9 cellular contexts compared by ENCODE assay signal in genomic region chr20:18497603-18498002, GRCh38. TPM values are rescaled to one million over a fixed set of nuclear protein-coding genes. Genes with fewer than 3 reads are reported as not detected.
DNase-seq lines count a peak whose midpoint lies in the region; ATAC-seq and TF ChIP-seq lines count a peak whose summit lies in the region.
"Had no signal": no experiment of that assay in that cellular context is flagged by ENCODE, and none has a peak within 500 bp of the region (broad histone marks: within the 10 kb centered on the region; RNA-seq: fewer than 3 reads in every experiment).

No MANE protein-coding gene starts in this region.

- ATAC-seq in left cardiac atrium = no peak
- no peak for ATAC-seq in memory B cell (ENCODE audit: low read depth)
- ATAC-seq in activated CD4-positive, CD25-positive, alpha-beta regulatory T cell treated with anti-CD3 and anti-CD28 coated beads, Interleukin-2, amount 50 U/mL, for 24 hours = no peak

- H3K9me3 ChIP-seq in cardiac muscle cell (ENCODE audit: low read depth) (no peaks in the 10 kb centered on the region), tibial artery (no peaks in the 10 kb centered on the region)

- H3K27me3 Mint-ChIP-seq in activated naive CD8-positive, alpha-beta T cell treated with anti-CD3 and anti-CD28 coated beads for 36 hours = peaks cover 5% of the 10 kb centered on the region
- H3K27me3 Mint-ChIP-seq in memory B cell = peaks cover 4% of the 10 kb centered on the region

- H3K4me3 ChIP-seq in cardiac muscle cell (peak overlapping the region; percentile 71), tibial artery (peak overlapping the region in 1 of 2 donors; percentile 69)

- H3K36me3 ChIP-seq in cardiac muscle cell (no peaks in the 10 kb centered on the region), tibial artery (peaks cover 0 to 13% (median 7%) of the 10 kb centered on the region in 3 donors)

- H3K4me3 Mint-ChIP-seq in activated naive CD8-positive, alpha-beta T cell treated with anti-CD3 and anti-CD28 coated beads for 36 hours = peak overlapping the region; percentile 95
- peak overlapping the region; percentile 99 for H3K4me3 Mint-ChIP-seq in memory B cell

- intact Hi-C loops in left cardiac atrium (cut with DNase I) = no loop called here
- intact Hi-C loops in tibial artery (cut with DNase I; ENCODE audit: low total_unique reads) = no loop called here

- H3K27ac ChIP-seq in cardiac muscle cell = peak overlapping the region; percentile 0
- H3K27ac ChIP-seq in tibial artery = peak overlapping the region; percentile 76 to 82

- TF ChIP-seq CTCF in cardiac muscle cell (IDR thresholded peaks at IDR 0.05; ENCODE audit: low read depth, low read length) (no peak), tibial artery (IDR thresholded peaks at IDR 0.05) (no peak)

- peaks cover 3% of the 10 kb centered on the region for H3K36me3 Mint-ChIP-seq in activated naive CD8-positive, alpha-beta T cell treated with anti-CD3 and anti-CD28 coated beads for 36 hours
- peaks cover 5% of the 10 kb centered on the region for H3K36me3 Mint-ChIP-seq in memory B cell

- H3K27ac Mint-ChIP-seq in activated naive CD8-positive, alpha-beta T cell treated with anti-CD3 and anti-CD28 coated beads for 36 hours = peak overlapping the region; percentile 84
- peak overlapping the region; percentile 89 for H3K27ac Mint-ChIP-seq in memory B cell

- no peak for DNase-seq in cardiac muscle cell (ENCODE audit: low read depth in 1 of 2, low spot score in 1 of 2)
- DNase-seq in left cardiac atrium = no peak
- DNase-seq in activated naive CD8-positive, alpha-beta T cell treated with anti-CD3 and anti-CD28 coated beads for 36 hours = no peak
- no peak for DNase-seq in memory B cell (ENCODE audit: low spot score in 2 of 2)
- no peak for DNase-seq in tibial artery
- DNase-seq in A172 (ENCODE audit: low spot score) = no peak
- no peak for DNase-seq in AG08395 (ENCODE audit: low spot score)
- DNase-seq: cortex of kidney had no signal

- no peaks in the 10 kb centered on the region for H3K9me3 Mint-ChIP-seq in activated naive CD8-positive, alpha-beta T cell treated with anti-CD3 and anti-CD28 coated beads for 36 hours
- no peaks in the 10 kb centered on the region for H3K9me3 Mint-ChIP-seq in memory B cell

- H3K4me1 ChIP-seq in cardiac muscle cell (ENCODE audit: low read depth) = no peaks in the 10 kb centered on the region
- peaks cover 0 to 15% (median 7%) of the 10 kb centered on the region in 4 donors for H3K4me1 ChIP-seq in tibial artery

- peaks cover 10% of the 10 kb centered on the region for H3K4me1 Mint-ChIP-seq in activated naive CD8-positive, alpha-beta T cell treated with anti-CD3 and anti-CD28 coated beads for 36 hours
- H3K4me1 Mint-ChIP-seq in memory B cell = peaks cover 5% of the 10 kb centered on the region

- H3K27me3 ChIP-seq in cardiac muscle cell (no peaks in the 10 kb centered on the region), tibial artery (no peaks in the 10 kb centered on the region)

RNA-seq across cellular contexts. Expression of gene RBBP9, which starts 0.6 kb away (rescaled TPM):
- total RNA-seq in cardiac muscle cell (19.2 and 20.4 TPM in 2 replicates), left cardiac atrium (1 to 10 TPM; 5.1 to 8.9 TPM)
- polyA plus RNA-seq in cardiac muscle cell = 9.2 and 9.8 TPM in 2 replicates
- 10 to 100 TPM; 17.9 to 18.3 TPM for total RNA-seq in activated naive CD8-positive, alpha-beta T cell treated with anti-CD3 and anti-CD28 coated beads for 36 hours
- total RNA-seq in A172 (2014; rRNA removed; shearing (Covaris generic)) = 47.6 and 57.2 TPM in 2 replicates

RNA-seq across cellular contexts. Expression of gene SEC23B, which starts 10.1 kb away (rescaled TPM):
- total RNA-seq in cardiac muscle cell (22.9 and 26.6 TPM in 2 replicates), left cardiac atrium (10 to 100 TPM; 20.7 to 24.3 TPM)
- 28.9 and 33.7 TPM in 2 replicates for polyA plus RNA-seq in cardiac muscle cell
- total RNA-seq in activated naive CD8-positive, alpha-beta T cell treated with anti-CD3 and anti-CD28 coated beads for 36 hours = 10 to 100 TPM; 81.9 to 92.0 TPM
- 97.0 and 100 TPM in 2 replicates for total RNA-seq in A172 (2014; rRNA removed; shearing (Covaris generic))

RNA-seq across cellular contexts. Expression of gene POLR3F, which starts 30.4 kb away (rescaled TPM):
- total RNA-seq in cardiac muscle cell = 9.7 and 12.6 TPM in 2 replicates
- 14.9 and 27.8 TPM in 2 replicates for polyA plus RNA-seq in cardiac muscle cell
- total RNA-seq in left cardiac atrium = 1 to 10 TPM; 6.1 to 6.5 TPM
- 10 to 100 TPM; 12.9 to 14.5 TPM for total RNA-seq in activated naive CD8-positive, alpha-beta T cell treated with anti-CD3 and anti-CD28 coated beads for 36 hours
- total RNA-seq in A172 (2014; rRNA removed; shearing (Covaris generic)) = 20.3 and 27.0 TPM in 2 replicates

RNA-seq across cellular contexts. Expression of gene DZANK1, which starts 30.8 kb away (rescaled TPM):
- total RNA-seq in cardiac muscle cell (2.1 and 2.5 TPM in 2 replicates), left cardiac atrium (1 to 10 TPM in 1 of 2 donors, under 1 TPM in 1; 0.92 to 1.1 TPM)
- polyA plus RNA-seq in cardiac muscle cell = 2.4 and 2.7 TPM in 2 replicates
- 1 to 10 TPM; 1.7 to 1.9 TPM for total RNA-seq in activated naive CD8-positive, alpha-beta T cell treated with anti-CD3 and anti-CD28 coated beads for 36 hours
- total RNA-seq in A172 (2014; rRNA removed; shearing (Covaris generic)) = 1.7 and 2.9 TPM in 2 replicates
